Comparison of ENCODE assay signal across 21 cellular contexts in the genomic region with DNA sequence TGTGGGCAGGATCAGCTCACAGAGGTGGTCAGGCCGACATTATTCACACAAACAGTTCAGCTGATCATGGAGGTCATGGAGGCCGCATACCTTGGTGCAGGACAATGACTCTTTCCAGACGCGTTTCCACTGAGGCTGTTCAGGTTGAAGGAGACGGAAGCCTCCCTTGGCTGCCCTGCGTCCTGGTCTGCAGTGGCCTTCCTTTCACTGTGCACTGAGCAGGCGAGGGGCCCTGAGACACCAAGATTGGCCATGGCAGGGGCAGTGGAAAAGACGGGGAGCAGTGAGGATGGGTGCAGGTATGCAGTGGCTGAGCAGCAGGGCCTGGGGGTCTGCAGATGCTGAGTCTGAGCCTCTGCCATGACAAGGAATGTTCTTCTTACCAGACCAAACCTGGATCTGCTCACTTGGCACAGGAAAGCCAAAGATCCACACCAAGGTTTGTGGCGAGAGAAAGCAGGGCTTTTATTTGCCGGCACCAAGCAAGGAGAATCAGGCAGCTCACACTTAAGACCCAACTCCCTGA.
A peak's percentile ranks its signal among the peaks of the same experiment; 100 is the strongest.
DNase-seq lines count a peak whose midpoint lies in the region; ATAC-seq and TF ChIP-seq lines count a peak whose summit lies in the region.
"Had no signal": no experiment of that assay in that cellular context is flagged by ENCODE, and none has a peak within 500 bp of the region (broad histone marks: within the 10 kb centered on the region; RNA-seq: fewer than 3 reads in every experiment).

No MANE protein-coding gene starts in this region.

- H3K4me1 ChIP-seq in spleen (no peaks in the 10 kb centered on the region), adrenal gland (replicated peaks in 1 of 2) (no peaks in the 10 kb centered on the region)
- H3K4me1 ChIP-seq: BE2C had no signal

- TF ChIP-seq CTCF in spleen (IDR thresholded peaks at IDR 0.05 in 8 of 11, conservative IDR thresholded peaks at IDR 0.05 in 3 of 11) (no peak), adrenal gland (IDR thresholded peaks at IDR 0.05) (no peak)

- peaks cover 12 to 18% of the 10 kb centered on the region in 2 donors for H3K9me3 Mint-ChIP-seq in activated naive CD4-positive, alpha-beta T cell treated with anti-CD3 and anti-CD28 coated beads, Interleukin-2, amount 50 U/mL, for 72 hours

- H3K36me3 ChIP-seq in spleen (no peaks in the 10 kb centered on the region), adrenal gland (replicated peaks in 1 of 2) (no peaks in the 10 kb centered on the region)
- H3K36me3 ChIP-seq: BE2C had no signal

- no peak overlapping the region for H3K4me3 ChIP-seq in spleen
- H3K4me3 ChIP-seq in adrenal gland = no peak overlapping the region
- H3K4me3 ChIP-seq: GM23248 had no signal

- H3K27ac ChIP-seq in spleen (no peak overlapping the region), adrenal gland (no peak overlapping the region)
- H3K27ac ChIP-seq: GM23248, HL-60 had no signal

- H3K27ac Mint-ChIP-seq in activated naive CD4-positive, alpha-beta T cell treated with anti-CD3 and anti-CD28 coated beads, Interleukin-2, amount 50 U/mL, for 72 hours = no peak overlapping the region
- H3K27ac Mint-ChIP-seq: CD4-positive, CD25-positive, alpha-beta regulatory T cell; CD8-positive, alpha-beta memory T cell; HFFc6 had no signal

- peaks cover 19 to 28% of the 10 kb centered on the region in 2 donors for H3K36me3 Mint-ChIP-seq in activated naive CD4-positive, alpha-beta T cell treated with anti-CD3 and anti-CD28 coated beads, Interleukin-2, amount 50 U/mL, for 72 hours
- H3K36me3 Mint-ChIP-seq: CD4-positive, CD25-positive, alpha-beta regulatory T cell; CD8-positive, alpha-beta memory T cell had no signal

- H3K27me3 ChIP-seq in spleen (replicated peaks in 1 of 7) = peaks cover 0 to 6% (median 0%) of the 10 kb centered on the region in 7 donors
- no peaks in the 10 kb centered on the region for H3K27me3 ChIP-seq in adrenal gland
- H3K27me3 ChIP-seq: BE2C had no signal

- TF ChIP-seq POLR2A in spleen (IDR thresholded peaks at IDR 0.05) (no peak), adrenal gland (IDR thresholded peaks at IDR 0.05) (no peak)

- H3K9me3 ChIP-seq in spleen (peaks cover 5 to 43% (median 31%) of the 10 kb centered on the region in 8 donors), adrenal gland (replicated peaks in 1 of 3) (no peaks in the 10 kb centered on the region)
- H3K9me3 ChIP-seq: BE2C had no signal

- intact Hi-C loops in cardiac septum (cut with DNase I) = no loop called here
- intact Hi-C loops in left cardiac atrium (cut with DNase I) = no loop called here
- intact Hi-C loops in spleen (cut with DNase I; ENCODE audit: low total_unique reads) = no loop called here
- intact Hi-C loops in adrenal gland (cut with DNase I) = no loop called here

- WGBS in spleen, 5 donors = 42 to 79% (median 76%) methylated on average over 7 to 10 of the region's 10 CpGs
- WGBS in adrenal gland, 4 donors = 60 to 71% (median 67%) methylated on average over 9 to 10 of the region's 10 CpGs

- ATAC-seq in left cardiac atrium = no peak
- ATAC-seq in activated naive CD4-positive, alpha-beta T cell treated with anti-CD3 and anti-CD28 coated beads, Interleukin-2, amount 50 U/mL, for 72 hours = no peak
- ATAC-seq: HCT116 had no signal

- peak; percentile 5 for DNase-seq in cardiac septum (ENCODE audit: low spot score)
- DNase-seq in left cardiac atrium = no peak
- DNase-seq in ecto neural progenitor cell (ENCODE audit: low spot score) = peak; percentile 32
- peak; percentile 34 for DNase-seq in islet precursor cell
- DNase-seq in spleen = peak; percentile 58
- DNase-seq in adrenal gland = no peak
- DNase-seq in activated CD4-positive, alpha-beta T cell treated with anti-CD3 and anti-CD28 coated beads, Interleukin-2, amount 50 U/mL, for 48 hours = no peak
- DNase-seq in activated naive CD4-positive, alpha-beta T cell treated with anti-CD3 and anti-CD28 coated beads, Interleukin-2, amount 50 U/mL, for 72 hours (ENCODE audit: low spot score in 2 of 2) = no peak
- DNase-seq: ACHN; BE2C; C1 segment of cervical spinal cord; CD4-positive, CD25-positive, alpha-beta regulatory T cell; CD8-positive, alpha-beta memory T cell; COR-L47; DMS 273 treated with DMSO at 0.1 percent for 48 hours; DMS53; GM23248; HFFc6; IMR-90 had no signal

Comparison
In these comparisons a context has a peak if more than half of its experiments do, and no peak if none do; other contexts are left out.
1. DNase-seq: peak in cardiac septum (single experiment), ecto neural progenitor cell (single experiment), islet precursor cell (single experiment) and spleen (single experiment); none in left cardiac atrium (single experiment), adrenal gland (0 of 7), activated CD4-positive, alpha-beta T cell treated with anti-CD3 and anti-CD28 coated beads, Interleukin-2, amount 50 U/mL, for 48 hours (0 of 2) and activated naive CD4-positive, alpha-beta T cell treated with anti-CD3 and anti-CD28 coated beads, Interleukin-2, amount 50 U/mL, for 72 hours (0 of 2).